ENCODE assay signal across 2 cellular contexts in genomic region chr6:14873781-14874446, GRCh38.
TF ChIP-seq lines count a peak whose summit lies in the region.

No MANE protein-coding gene starts in this region.

TF ChIP-seq in IMR-90, 13 proteins besides CTCF, POLR2A, EP300 and RAD21:
- TF ChIP-seq MAFK (IDR thresholded peaks at IDR 0.05; ENCODE audit: low read depth, low read length) (no peak), FOS (IDR thresholded peaks at IDR 0.05; ENCODE audit: low read depth, low read length) (no peak), ELK1 (IDR thresholded peaks at IDR 0.05; ENCODE audit: borderline replicate concordance, low read depth, low read length) (no peak), NFE2L2 (IDR thresholded peaks at IDR 0.05; ENCODE audit: low read depth, low read length) (no peak), CHD1 (IDR thresholded peaks at IDR 0.05; ENCODE audit: low read depth, low read length) (no peak)

TF ChIP-seq in H1, 55 proteins besides CTCF, POLR2A, EP300 and RAD21:
- TF ChIP-seq HDAC2 (IDR thresholded peaks at IDR 0.05; ENCODE audit: borderline replicate concordance in 1 of 2, low read depth in 2 of 2, low read length in 2 of 2) (peak in 1 of 2 experiments; percentile 83; a peak in 1 of 4 replicates), TAF7 (optimal IDR thresholded peaks at IDR 0.05; ENCODE audit: borderline replicate concordance, low read depth, low read length) (no peak), ASH2L (IDR thresholded peaks at IDR 0.05; ENCODE audit: low read length) (no peak), KDM1A (IDR thresholded peaks at IDR 0.05; ENCODE audit: borderline replicate concordance, low read length) (peak; percentile 92; the same call in 1 of the 2 replicates), USF2 (IDR thresholded peaks at IDR 0.05; ENCODE audit: low read length) (no peak), SIRT6 (IDR thresholded peaks at IDR 0.05; ENCODE audit: low read length) (no peak), RFX5 (IDR thresholded peaks at IDR 0.05; ENCODE audit: borderline replicate concordance, low read depth, low read length) (no peak), TCF12 (IDR thresholded peaks at IDR 0.05; ENCODE audit: low read depth, low read length) (no peak), CBX5 (IDR thresholded peaks at IDR 0.05; ENCODE audit: low read depth, low read length) (no peak)
